30 cellular contexts compared by ENCODE assay signal in genomic region chr3:33196538-33196937, GRCh38. TPM values are rescaled to one million over a fixed set of nuclear protein-coding genes. Genes with fewer than 3 reads are reported as not detected.
"Had no signal": no experiment of that assay in that cellular context is flagged by ENCODE, and none has a peak within 500 bp of the region (broad histone marks: within the 10 kb centered on the region; RNA-seq: fewer than 3 reads in every experiment).

No MANE protein-coding gene starts in this region.

- ATAC-seq: activated CD8-positive, alpha-beta T cell treated with anti-CD3 and anti-CD28 coated beads, Interleukin-2, amount 10 ng/mL, durations not matched to agents 7 days and 5 days; Panc1; T-cell; T-helper 17 cell had no signal

- H3K4me1 ChIP-seq: SJSA1 had no signal

- H3K4me3 ChIP-seq: ascending aorta, cardiac muscle cell, MG63, SJSA1 had no signal

- H3K27me3 Mint-ChIP-seq: activated naive CD4-positive, alpha-beta T cell treated with anti-CD3 and anti-CD28 coated beads, Interleukin-2, amount 50 U/mL, for 24 hours; activated T-cell treated with anti-CD3 and anti-CD28 coated beads, Interleukin-2, amount 50 U/mL, for 24 hours; central memory CD8-positive, alpha-beta T cell had no signal

- H3K9me3 Mint-ChIP-seq: activated CD4-positive, alpha-beta T cell treated with anti-CD3 and anti-CD28 coated beads, Interleukin-2, amount 10 ng/mL, durations not matched to agents 24 days and 14 days; activated naive CD4-positive, alpha-beta T cell treated with anti-CD3 and anti-CD28 coated beads, Interleukin-2, amount 50 U/mL, for 24 hours; activated naive CD8-positive, alpha-beta T cell treated with anti-CD3 and anti-CD28 coated beads, Interleukin-2, amount 10 ng/mL, durations not matched to agents 7 days and 5 days; activated T-cell treated with anti-CD3 and anti-CD28 coated beads, Interleukin-2, amount 50 U/mL, for 24 hours; activated T-helper 2 cell treated with anti-CD3 and anti-CD28 coated beads, Interferon-gamma antibody, Interleukin-2, Interleukin-4, amounts not matched to agents 10 μg/mL and 5 μg/mL and 100 μg/mL, durations not matched to agents 14 hours and 24 hours and 36 hours; central memory CD8-positive, alpha-beta T cell; T-cell had no signal

- H3K27ac ChIP-seq: cardiac muscle cell, SJSA1, VCaP had no signal

- H3K4me1 Mint-ChIP-seq: activated CD4-positive, alpha-beta T cell treated with anti-CD3 and anti-CD28 coated beads, Interleukin-2, amount 10 ng/mL, durations not matched to agents 24 days and 14 days; activated naive CD4-positive, alpha-beta T cell treated with anti-CD3 and anti-CD28 coated beads, Interleukin-2, amount 50 U/mL, for 24 hours; activated naive CD8-positive, alpha-beta T cell treated with anti-CD3 and anti-CD28 coated beads, Interleukin-2, amount 10 ng/mL, durations not matched to agents 7 days and 5 days; central memory CD8-positive, alpha-beta T cell; T-cell; T-helper 17 cell had no signal

- H3K36me3 ChIP-seq: cardiac muscle cell, MG63, SJSA1 had no signal

- H3K27ac Mint-ChIP-seq: activated CD4-positive, alpha-beta T cell treated with anti-CD3 and anti-CD28 coated beads, Interleukin-2, amount 10 ng/mL, durations not matched to agents 24 days and 14 days; activated CD8-positive, alpha-beta T cell treated with anti-CD3 and anti-CD28 coated beads, Interleukin-2, amount 10 ng/mL, durations not matched to agents 7 days and 5 days; activated naive CD4-positive, alpha-beta T cell treated with anti-CD3 and anti-CD28 coated beads, Interleukin-2, amount 50 U/mL, for 24 hours; activated naive CD8-positive, alpha-beta T cell treated with anti-CD3 and anti-CD28 coated beads, Interleukin-2, amount 10 ng/mL, durations not matched to agents 7 days and 5 days; activated T-cell treated with anti-CD3 and anti-CD28 coated beads, Interleukin-2, amount 50 U/mL, for 24 hours; activated T-helper 2 cell treated with anti-CD3 and anti-CD28 coated beads, Interferon-gamma antibody, Interleukin-2, Interleukin-4, amounts not matched to agents 10 μg/mL and 5 μg/mL and 100 μg/mL, durations not matched to agents 14 hours and 24 hours and 36 hours; T-cell; T-helper 17 cell had no signal

- H3K9me2 ChIP-seq: SK-N-SH had no signal

- H3K27me3 ChIP-seq: ascending aorta, cardiac muscle cell, MG63, SJSA1 had no signal

- H3K9ac ChIP-seq: SK-N-SH had no signal

- H3K9me3 ChIP-seq: ascending aorta, MG63, SJSA1, SK-N-SH had no signal

- H3K36me3 Mint-ChIP-seq: activated naive CD4-positive, alpha-beta T cell treated with anti-CD3 and anti-CD28 coated beads, Interleukin-2, amount 50 U/mL, for 24 hours; activated naive CD8-positive, alpha-beta T cell treated with anti-CD3 and anti-CD28 coated beads, Interleukin-2, amount 10 ng/mL, durations not matched to agents 7 days and 5 days; T-cell had no signal

- H3K4me3 Mint-ChIP-seq: activated CD4-positive, alpha-beta T cell treated with anti-CD3 and anti-CD28 coated beads, Interleukin-2, amount 10 ng/mL, durations not matched to agents 24 days and 14 days; activated CD8-positive, alpha-beta T cell treated with anti-CD3 and anti-CD28 coated beads, Interleukin-2, amount 10 ng/mL, durations not matched to agents 7 days and 5 days; activated naive CD4-positive, alpha-beta T cell treated with anti-CD3 and anti-CD28 coated beads, Interleukin-2, amount 50 U/mL, for 24 hours; activated naive CD8-positive, alpha-beta T cell treated with anti-CD3 and anti-CD28 coated beads, Interleukin-2, amount 10 ng/mL, durations not matched to agents 7 days and 5 days; activated T-cell treated with anti-CD3 and anti-CD28 coated beads, Interleukin-2, amount 50 U/mL, for 24 hours; central memory CD8-positive, alpha-beta T cell; T-cell; T-helper 17 cell had no signal

- H3K4me2 ChIP-seq: SK-N-SH had no signal

- DNase-seq: activated CD4-positive, alpha-beta T cell treated with anti-CD3 and anti-CD28 coated beads, Interleukin-2, amount 10 ng/mL, durations not matched to agents 24 days and 14 days; activated CD4-positive, alpha-beta T cell treated with anti-CD3 and anti-CD28 coated beads, Interleukin-2, amount 50 U/mL, for 48 hours; activated CD4-positive, CD25-positive, alpha-beta regulatory T cell; activated CD8-positive, alpha-beta T cell treated with anti-CD3 and anti-CD28 coated beads, Interleukin-2, amount 10 ng/mL, durations not matched to agents 7 days and 5 days; activated gamma-delta T cell; activated naive CD4-positive, alpha-beta T cell treated with Interleukin-2 at 50 U/mL for 16 hours; activated naive CD8-positive, alpha-beta T cell treated with anti-CD3 and anti-CD28 coated beads, Interleukin-2, amount 10 ng/mL, durations not matched to agents 7 days and 5 days; activated T-cell treated with anti-CD3 and anti-CD28 coated beads, Interleukin-2, amount 50 U/mL, for 24 hours; amygdala; Kasumi-1; MG63; NCI-H1048; NCI-H1105 treated with DMSO at 0.1 percent for 48 hours; NCI-H1436; NCI-H1694 treated with DMSO at 0.1 percent for 48 hours; NCI-H2029; NCI-H345; NCI-H524 treated with DMSO at 0.1 percent for 48 hours; SHP77 treated with DMSO at 0.1 percent for 48 hours; SK-N-SH; T-cell; T-helper 17 cell had no signal

RNA-seq across cellular contexts. Expression of gene SUSD5, which starts 22.1 kb away (rescaled TPM):
- total RNA-seq: activated CD4-positive, alpha-beta T cell treated with anti-CD3 and anti-CD28 coated beads, Interleukin-2, amount 10 ng/mL, durations not matched to agents 24 days and 14 days; activated CD8-positive, alpha-beta T cell treated with anti-CD3 and anti-CD28 coated beads, Interleukin-2, amount 10 ng/mL, durations not matched to agents 7 days and 5 days; activated naive CD8-positive, alpha-beta T cell treated with anti-CD3 and anti-CD28 coated beads, Interleukin-2, amount 10 ng/mL, durations not matched to agents 7 days and 5 days; activated T-helper 2 cell treated with anti-CD3 and anti-CD28 coated beads, Interferon-gamma antibody, Interleukin-2, Interleukin-4, amounts not matched to agents 10 μg/mL and 5 μg/mL and 100 μg/mL, durations not matched to agents 14 hours and 24 hours and 36 hours; T-cell; T-helper 17 cell had no signal
